ENCODE assay signal across 1 cellular context in the genomic region with DNA sequence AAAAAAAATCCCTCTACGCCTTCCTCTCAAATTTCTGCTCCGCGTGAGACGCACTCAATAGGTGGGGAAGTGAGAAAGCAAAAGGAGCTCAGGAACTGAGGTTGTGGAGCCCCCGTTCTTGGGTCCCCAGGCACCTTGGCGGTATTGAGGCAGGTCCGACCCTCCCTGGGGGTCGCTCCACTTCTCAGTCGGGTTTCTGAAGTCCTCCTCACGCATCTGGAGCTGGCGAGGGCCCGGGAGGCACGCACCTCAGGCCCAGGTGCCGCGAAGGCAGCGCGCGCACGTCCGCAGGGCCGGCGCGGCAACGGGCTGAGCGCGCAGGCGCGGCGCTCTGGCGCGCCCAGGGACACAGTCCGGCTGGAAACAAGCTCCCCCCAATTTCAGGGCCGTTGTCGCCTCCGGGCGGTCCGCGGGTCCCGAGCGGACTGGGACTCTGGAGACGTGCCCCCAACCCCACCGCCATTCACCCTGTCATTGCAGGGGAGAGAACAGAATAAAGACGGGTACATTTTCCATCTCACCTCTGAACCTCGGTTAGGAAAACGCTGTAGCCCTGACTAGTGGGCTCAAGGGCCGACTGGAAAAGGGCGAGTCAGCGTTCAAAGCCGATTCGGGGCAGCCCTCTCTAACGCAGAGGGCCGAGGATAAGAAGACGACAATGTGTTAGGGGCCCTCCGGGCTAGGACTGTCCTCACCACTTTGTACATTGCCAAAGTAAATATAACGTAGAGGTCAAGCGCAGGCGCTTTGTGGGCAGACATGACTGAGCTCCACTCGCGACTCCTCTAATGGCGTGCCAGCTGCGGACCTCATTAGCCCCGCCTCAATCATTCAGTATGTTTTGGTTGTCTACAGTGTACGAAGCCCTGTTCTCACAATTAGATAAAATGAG.
TF ChIP-seq lines count a peak whose summit lies in the region.

A gene with protein sequence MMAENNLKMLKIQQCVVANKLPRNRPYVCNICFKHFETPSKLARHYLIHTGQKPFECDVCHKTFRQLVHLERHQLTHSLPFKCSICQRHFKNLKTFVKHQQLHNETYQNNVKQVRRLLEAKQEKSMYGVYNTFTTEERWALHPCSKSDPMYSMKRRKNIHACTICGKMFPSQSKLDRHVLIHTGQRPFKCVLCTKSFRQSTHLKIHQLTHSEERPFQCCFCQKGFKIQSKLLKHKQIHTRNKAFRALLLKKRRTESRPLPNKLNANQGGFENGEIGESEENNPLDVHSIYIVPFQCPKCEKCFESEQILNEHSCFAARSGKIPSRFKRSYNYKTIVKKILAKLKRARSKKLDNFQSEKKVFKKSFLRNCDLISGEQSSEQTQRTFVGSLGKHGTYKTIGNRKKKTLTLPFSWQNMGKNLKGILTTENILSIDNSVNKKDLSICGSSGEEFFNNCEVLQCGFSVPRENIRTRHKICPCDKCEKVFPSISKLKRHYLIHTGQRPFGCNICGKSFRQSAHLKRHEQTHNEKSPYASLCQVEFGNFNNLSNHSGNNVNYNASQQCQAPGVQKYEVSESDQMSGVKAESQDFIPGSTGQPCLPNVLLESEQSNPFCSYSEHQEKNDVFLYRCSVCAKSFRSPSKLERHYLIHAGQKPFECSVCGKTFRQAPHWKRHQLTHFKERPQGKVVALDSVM (minus strand): TSS at position 306 of the 892 bp plus-strand sequence. CDS start 4,853 bp downstream, outside the sequence.

TF ChIP-seq in HepG2, 621 proteins besides CTCF, POLR2A, EP300 and RAD21 (continued from another document and continues in another):
- TF ChIP-seq CBX1 (IDR thresholded peaks at IDR 0.05; ENCODE audit: low read depth) (peak; percentile 87), ZNF124 (CRISPR knock-in tag; IDR thresholded peaks at IDR 0.05) (peak; percentile 41; the same call in 1 of the 2 replicates), NCOR1 (IDR thresholded peaks at IDR 0.05; ENCODE audit: borderline replicate concordance, low read length) (peak; percentile 8; the same call in 1 of the 2 replicates), KAT8 (CRISPR knock-in tag; IDR thresholded peaks at IDR 0.05) (peak; percentile 90), ATM (IDR thresholded peaks at IDR 0.05; ENCODE audit: borderline replicate concordance) (no peak), ZNF777 (CRISPR knock-in tag; IDR thresholded peaks at IDR 0.05) (peak; percentile 69), ZSCAN29 (CRISPR knock-in tag; conservative IDR thresholded peaks at IDR 0.05) (peak; percentile 68; the same call in 1 of the 2 replicates), ZNF737 (CRISPR knock-in tag; IDR thresholded peaks at IDR 0.05; ENCODE audit: borderline replicate concordance) (no peak), EEA1 (CRISPR knock-in tag; IDR thresholded peaks at IDR 0.05; ENCODE audit: borderline replicate concordance) (peak; percentile 64), MIER3 (CRISPR knock-in tag; IDR thresholded peaks at IDR 0.05; ENCODE audit: borderline replicate concordance) (no peak), MTF1 (CRISPR knock-in tag; IDR thresholded peaks at IDR 0.05) (0 out of 2 replicates have a peak, but pooled peaks have one; percentile 27), ZNF598 (CRISPR knock-in tag; IDR thresholded peaks at IDR 0.05; ENCODE audit: borderline replicate concordance) (no peak), ATAD3A (CRISPR knock-in tag; IDR thresholded peaks at IDR 0.05) (no peak), GABPA (IDR thresholded peaks at IDR 0.05; ENCODE audit: low read depth, low read length) (peak; percentile 75), GABPA (CRISPR knock-in tag; IDR thresholded peaks at IDR 0.05; ENCODE audit: low read depth) (peak; percentile 82), ZNF841 (CRISPR knock-in tag; IDR thresholded peaks at IDR 0.05; ENCODE audit: borderline replicate concordance) (no peak)
- TF ChIP-seq, protein P1, sequence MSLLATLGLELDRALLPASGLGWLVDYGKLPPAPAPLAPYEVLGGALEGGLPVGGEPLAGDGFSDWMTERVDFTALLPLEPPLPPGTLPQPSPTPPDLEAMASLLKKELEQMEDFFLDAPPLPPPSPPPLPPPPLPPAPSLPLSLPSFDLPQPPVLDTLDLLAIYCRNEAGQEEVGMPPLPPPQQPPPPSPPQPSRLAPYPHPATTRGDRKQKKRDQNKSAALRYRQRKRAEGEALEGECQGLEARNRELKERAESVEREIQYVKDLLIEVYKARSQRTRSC (CRISPR knock-in tag; IDR thresholded peaks at IDR 0.05; ENCODE audit: low read depth), result no peak; the same call in 1 of the 2 replicates
- TF ChIP-seq, protein P2, sequence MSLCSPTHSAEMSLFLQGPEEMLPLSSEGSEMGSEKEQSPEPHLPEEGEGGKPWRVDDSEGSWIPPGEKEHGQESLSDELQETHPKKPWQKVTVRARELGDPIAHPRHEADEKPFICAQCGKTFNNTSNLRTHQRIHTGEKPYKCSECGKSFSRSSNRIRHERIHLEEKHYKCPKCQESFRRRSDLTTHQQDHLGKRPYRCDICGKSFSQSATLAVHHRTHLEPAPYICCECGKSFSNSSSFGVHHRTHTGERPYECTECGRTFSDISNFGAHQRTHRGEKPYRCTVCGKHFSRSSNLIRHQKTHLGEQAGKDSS (CRISPR knock-in tag; IDR thresholded peaks at IDR 0.05; ENCODE audit: borderline replicate concordance, low read depth), result peak; percentile 93
- TF ChIP-seq, protein P3, sequence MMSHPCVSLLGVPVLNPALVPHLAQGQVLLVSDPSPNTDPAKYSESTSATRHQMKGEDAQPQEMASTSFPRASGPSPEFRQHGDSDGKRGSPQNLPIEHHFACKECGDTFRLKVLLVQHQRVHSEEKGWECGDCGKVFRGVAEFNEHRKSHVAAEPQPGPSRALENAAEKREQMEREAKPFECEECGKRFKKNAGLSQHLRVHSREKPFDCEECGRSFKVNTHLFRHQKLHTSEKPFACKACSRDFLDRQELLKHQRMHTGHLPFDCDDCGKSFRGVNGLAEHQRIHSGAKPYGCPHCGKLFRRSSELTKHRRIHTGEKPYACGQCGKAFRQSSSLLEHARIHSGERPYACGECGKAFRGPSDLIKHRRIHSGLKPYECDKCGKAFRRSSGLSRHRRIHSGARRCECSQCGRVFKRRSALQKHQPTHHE (CRISPR knock-in tag; IDR thresholded peaks at IDR 0.05; ENCODE audit: borderline replicate concordance), result peak; percentile 56; the same call in 1 of the 2 replicates
- TF ChIP-seq, protein P4, sequence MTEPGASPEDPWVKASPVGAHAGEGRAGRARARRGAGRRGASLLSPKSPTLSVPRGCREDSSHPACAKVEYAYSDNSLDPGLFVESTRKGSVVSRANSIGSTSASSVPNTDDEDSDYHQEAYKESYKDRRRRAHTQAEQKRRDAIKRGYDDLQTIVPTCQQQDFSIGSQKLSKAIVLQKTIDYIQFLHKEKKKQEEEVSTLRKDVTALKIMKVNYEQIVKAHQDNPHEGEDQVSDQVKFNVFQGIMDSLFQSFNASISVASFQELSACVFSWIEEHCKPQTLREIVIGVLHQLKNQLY (CRISPR knock-in tag; IDR thresholded peaks at IDR 0.05), result no peak
- TF ChIP-seq, protein P5, sequence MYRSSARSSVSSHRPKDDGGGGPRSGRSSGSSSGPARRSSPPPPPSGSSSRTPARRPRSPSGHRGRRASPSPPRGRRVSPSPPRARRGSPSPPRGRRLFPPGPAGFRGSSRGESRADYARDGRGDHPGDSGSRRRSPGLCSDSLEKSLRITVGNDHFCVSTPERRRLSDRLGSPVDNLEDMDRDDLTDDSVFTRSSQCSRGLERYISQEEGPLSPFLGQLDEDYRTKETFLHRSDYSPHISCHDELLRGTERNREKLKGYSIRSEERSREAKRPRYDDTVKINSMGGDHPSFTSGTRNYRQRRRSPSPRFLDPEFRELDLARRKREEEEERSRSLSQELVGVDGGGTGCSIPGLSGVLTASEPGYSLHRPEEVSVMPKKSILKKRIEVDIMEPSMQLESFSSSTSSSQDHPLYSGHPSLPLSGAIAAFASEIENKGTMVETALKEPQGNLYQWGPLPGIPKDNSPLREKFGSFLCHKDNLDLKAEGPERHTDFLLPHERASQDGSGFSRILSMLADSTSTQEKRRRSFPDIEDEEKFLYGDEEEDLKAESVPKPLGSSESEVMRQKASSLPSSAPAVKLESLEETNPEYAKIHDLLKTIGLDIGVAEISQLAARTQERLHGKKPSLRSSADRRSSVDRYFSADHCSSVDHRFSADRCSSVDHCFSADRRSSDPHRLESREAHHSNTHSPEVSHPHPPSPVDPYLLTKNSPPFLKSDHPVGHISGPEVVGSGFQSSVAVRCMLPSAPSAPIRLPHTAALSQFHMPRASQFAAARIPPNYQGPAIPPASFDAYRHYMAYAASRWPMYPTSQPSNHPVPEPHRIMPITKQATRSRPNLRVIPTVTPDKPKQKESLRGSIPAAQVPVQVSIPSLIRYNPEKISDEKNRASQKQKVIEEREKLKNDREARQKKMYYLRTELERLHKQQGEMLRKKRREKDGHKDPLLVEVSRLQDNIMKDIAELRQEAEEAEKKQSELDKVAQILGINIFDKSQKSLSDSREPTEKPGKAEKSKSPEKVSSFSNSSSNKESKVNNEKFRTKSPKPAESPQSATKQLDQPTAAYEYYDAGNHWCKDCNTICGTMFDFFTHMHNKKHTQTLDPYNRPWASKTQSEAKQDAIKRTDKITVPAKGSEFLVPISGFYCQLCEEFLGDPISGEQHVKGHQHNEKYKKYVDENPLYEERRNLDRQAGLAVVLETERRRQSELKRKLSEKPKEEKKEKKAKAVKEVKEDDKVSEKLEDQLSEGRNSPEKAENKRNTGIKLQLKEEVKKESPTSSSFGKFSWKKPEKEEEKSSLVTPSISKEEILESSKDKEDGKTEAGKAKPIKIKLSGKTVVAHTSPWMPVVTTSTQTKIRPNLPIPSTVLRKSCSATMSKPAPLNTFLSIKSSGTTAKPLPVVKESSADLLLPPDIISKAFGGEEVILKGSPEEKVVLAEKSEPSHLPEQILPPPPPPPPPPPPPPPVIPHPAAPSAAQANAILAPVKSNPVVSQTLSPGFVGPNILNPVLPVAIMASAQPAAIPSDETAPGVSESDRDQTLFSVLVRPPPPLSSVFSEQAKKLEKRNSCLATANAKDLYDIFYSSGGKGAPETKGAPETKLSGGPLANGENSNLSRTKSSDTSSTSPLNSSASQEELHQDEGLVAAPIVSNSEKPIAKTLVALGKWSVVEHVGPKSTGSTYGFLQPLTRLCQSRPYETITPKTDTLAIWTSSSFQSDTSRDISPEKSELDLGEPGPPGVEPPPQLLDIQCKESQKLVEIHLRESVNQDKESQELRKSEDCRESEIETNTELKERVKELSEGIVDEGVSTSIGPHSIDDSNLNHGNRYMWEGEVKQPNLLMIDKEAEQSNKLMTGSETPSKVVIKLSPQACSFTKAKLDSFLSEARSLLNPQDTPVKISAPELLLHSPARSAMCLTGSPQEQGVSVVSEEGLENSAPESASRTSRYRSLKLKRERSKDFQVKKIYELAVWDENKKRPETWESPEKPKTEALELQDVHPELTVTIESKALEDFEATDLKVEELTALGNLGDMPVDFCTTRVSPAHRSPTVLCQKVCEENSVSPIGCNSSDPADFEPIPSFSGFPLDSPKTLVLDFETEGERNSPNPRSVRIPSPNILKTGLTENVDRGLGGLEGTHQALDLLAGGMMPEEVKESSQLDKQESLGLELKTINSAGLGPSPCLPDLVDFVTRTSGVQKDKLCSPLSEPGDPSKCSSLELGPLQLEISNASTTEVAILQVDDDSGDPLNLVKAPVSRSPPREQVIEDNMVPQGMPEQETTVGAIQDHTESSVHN (CRISPR knock-in tag; IDR thresholded peaks at IDR 0.05), result peak; percentile 70; the same call in 1 of the 2 replicates
- TF ChIP-seq, protein P6, sequence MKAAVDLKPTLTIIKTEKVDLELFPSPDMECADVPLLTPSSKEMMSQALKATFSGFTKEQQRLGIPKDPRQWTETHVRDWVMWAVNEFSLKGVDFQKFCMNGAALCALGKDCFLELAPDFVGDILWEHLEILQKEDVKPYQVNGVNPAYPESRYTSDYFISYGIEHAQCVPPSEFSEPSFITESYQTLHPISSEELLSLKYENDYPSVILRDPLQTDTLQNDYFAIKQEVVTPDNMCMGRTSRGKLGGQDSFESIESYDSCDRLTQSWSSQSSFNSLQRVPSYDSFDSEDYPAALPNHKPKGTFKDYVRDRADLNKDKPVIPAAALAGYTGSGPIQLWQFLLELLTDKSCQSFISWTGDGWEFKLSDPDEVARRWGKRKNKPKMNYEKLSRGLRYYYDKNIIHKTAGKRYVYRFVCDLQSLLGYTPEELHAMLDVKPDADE (CRISPR knock-in tag; IDR thresholded peaks at IDR 0.05), result peak; percentile 89
- TF ChIP-seq, protein P7, sequence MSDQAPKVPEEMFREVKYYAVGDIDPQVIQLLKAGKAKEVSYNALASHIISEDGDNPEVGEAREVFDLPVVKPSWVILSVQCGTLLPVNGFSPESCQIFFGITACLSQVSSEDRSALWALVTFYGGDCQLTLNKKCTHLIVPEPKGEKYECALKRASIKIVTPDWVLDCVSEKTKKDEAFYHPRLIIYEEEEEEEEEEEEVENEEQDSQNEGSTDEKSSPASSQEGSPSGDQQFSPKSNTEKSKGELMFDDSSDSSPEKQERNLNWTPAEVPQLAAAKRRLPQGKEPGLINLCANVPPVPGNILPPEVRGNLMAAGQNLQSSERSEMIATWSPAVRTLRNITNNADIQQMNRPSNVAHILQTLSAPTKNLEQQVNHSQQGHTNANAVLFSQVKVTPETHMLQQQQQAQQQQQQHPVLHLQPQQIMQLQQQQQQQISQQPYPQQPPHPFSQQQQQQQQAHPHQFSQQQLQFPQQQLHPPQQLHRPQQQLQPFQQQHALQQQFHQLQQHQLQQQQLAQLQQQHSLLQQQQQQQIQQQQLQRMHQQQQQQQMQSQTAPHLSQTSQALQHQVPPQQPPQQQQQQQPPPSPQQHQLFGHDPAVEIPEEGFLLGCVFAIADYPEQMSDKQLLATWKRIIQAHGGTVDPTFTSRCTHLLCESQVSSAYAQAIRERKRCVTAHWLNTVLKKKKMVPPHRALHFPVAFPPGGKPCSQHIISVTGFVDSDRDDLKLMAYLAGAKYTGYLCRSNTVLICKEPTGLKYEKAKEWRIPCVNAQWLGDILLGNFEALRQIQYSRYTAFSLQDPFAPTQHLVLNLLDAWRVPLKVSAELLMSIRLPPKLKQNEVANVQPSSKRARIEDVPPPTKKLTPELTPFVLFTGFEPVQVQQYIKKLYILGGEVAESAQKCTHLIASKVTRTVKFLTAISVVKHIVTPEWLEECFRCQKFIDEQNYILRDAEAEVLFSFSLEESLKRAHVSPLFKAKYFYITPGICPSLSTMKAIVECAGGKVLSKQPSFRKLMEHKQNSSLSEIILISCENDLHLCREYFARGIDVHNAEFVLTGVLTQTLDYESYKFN (CRISPR knock-in tag; conservative IDR thresholded peaks at IDR 0.05), result 0 out of 2 replicates have a peak, but pooled peaks have one; percentile 55
- TF ChIP-seq, protein P8, sequence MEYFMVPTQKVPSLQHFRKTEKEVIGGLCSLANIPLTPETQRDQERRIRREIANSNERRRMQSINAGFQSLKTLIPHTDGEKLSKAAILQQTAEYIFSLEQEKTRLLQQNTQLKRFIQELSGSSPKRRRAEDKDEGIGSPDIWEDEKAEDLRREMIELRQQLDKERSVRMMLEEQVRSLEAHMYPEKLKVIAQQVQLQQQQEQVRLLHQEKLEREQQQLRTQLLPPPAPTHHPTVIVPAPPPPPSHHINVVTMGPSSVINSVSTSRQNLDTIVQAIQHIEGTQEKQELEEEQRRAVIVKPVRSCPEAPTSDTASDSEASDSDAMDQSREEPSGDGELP (IDR thresholded peaks at IDR 0.05; ENCODE audit: borderline replicate concordance, low read depth), result no peak
- TF ChIP-seq, protein P9, sequence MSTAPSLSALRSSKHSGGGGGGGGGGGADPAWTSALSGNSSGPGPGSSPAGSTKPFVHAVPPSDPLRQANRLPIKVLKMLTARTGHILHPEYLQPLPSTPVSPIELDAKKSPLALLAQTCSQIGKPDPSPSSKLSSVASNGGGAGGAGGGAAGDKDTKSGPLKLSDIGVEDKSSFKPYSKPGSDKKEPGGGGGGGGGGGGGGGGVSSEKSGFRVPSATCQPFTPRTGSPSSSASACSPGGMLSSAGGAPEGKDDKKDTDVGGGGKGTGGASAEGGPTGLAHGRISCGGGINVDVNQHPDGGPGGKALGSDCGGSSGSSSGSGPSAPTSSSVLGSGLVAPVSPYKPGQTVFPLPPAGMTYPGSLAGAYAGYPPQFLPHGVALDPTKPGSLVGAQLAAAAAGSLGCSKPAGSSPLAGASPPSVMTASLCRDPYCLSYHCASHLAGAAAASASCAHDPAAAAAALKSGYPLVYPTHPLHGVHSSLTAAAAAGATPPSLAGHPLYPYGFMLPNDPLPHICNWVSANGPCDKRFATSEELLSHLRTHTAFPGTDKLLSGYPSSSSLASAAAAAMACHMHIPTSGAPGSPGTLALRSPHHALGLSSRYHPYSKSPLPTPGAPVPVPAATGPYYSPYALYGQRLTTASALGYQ (CRISPR knock-in tag; IDR thresholded peaks at IDR 0.05), result peak; percentile 44; the same call in 1 of the 2 replicates
